In the genomic region with DNA sequence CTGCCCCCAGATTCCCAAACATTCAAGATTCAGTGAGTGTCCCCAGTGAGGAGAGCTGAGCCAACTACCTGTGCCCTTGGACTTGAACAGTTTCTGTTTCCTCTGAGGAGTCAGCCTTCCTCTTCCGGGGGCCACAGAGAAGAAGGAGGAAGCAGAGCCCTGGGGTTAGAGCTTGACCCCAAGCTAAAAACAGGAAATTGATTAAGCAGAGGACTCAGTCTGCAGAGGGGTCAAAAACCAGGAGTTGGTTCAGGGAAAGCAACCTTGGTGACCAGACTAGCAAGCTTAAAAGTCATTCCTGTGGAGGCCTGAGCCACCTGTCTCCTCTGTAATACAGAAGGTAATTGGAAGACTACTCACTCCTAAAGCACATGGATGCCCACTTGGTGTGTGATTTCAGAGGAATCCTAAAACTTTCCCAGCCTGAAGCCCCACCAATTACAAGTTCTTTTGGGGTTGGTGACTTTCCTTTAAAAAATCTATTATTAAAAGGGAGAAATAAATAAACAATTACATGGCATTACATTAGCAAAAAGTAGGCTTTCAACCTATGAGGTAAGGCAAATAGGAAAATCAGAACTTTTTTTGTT, we compare ENCODE assay signal across 1 cellular context.
TF ChIP-seq lines count a peak whose summit lies in the region.

No MANE protein-coding gene starts in this region.

TF ChIP-seq in HepG2, 621 proteins besides CTCF, POLR2A, EP300 and RAD21 (continued from another document and continues in another):
- peak; percentile 88 for TF ChIP-seq NR2F6 (IDR thresholded peaks at IDR 0.05)
- TF ChIP-seq NR2F6 (CRISPR knock-in tag; IDR thresholded peaks at IDR 0.05): peak; percentile 92
- peak; percentile 99 for TF ChIP-seq MED1 (CRISPR knock-in tag; IDR thresholded peaks at IDR 0.05)
- TF ChIP-seq NR1H2 (CRISPR knock-in tag; IDR thresholded peaks at IDR 0.05; ENCODE audit: borderline replicate concordance, low read depth): no peak
- peak; percentile 78 for TF ChIP-seq RXRB (CRISPR knock-in tag; IDR thresholded peaks at IDR 0.05; ENCODE audit: borderline replicate concordance)
- no peak for TF ChIP-seq ETS1 (CRISPR knock-in tag; IDR thresholded peaks at IDR 0.05)
- TF ChIP-seq, protein P1, sequence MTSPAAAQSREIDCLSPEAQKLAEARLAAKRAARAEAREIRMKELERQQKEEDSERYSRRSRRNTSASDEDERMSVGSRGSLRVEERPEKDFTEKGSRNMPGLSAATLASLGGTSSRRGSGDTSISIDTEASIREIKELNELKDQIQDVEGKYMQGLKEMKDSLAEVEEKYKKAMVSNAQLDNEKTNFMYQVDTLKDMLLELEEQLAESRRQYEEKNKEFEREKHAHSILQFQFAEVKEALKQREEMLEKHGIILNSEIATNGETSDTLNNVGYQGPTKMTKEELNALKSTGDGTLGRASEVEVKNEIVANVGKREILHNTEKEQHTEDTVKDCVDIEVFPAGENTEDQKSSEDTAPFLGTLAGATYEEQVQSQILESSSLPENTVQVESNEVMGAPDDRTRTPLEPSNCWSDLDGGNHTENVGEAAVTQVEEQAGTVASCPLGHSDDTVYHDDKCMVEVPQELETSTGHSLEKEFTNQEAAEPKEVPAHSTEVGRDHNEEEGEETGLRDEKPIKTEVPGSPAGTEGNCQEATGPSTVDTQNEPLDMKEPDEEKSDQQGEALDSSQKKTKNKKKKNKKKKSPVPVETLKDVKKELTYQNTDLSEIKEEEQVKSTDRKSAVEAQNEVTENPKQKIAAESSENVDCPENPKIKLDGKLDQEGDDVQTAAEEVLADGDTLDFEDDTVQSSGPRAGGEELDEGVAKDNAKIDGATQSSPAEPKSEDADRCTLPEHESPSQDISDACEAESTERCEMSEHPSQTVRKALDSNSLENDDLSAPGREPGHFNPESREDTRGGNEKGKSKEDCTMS (CRISPR knock-in tag; conservative IDR thresholded peaks at IDR 0.05): no peak
- TF ChIP-seq RORA (CRISPR knock-in tag; IDR thresholded peaks at IDR 0.05): no peak
- peak; percentile 83 for TF ChIP-seq NR2F2 (IDR thresholded peaks at IDR 0.05; ENCODE audit: borderline replicate concordance, low read depth)
- TF ChIP-seq MLLT10 (CRISPR knock-in tag; IDR thresholded peaks at IDR 0.05): no peak
- TF ChIP-seq EED (CRISPR knock-in tag; IDR thresholded peaks at IDR 0.05): no peak
- TF ChIP-seq ZNF558 (CRISPR knock-in tag; IDR thresholded peaks at IDR 0.05; ENCODE audit: borderline replicate concordance): no peak
- no peak for TF ChIP-seq ZNF737 (CRISPR knock-in tag; IDR thresholded peaks at IDR 0.05; ENCODE audit: borderline replicate concordance)
- TF ChIP-seq, protein P2, sequence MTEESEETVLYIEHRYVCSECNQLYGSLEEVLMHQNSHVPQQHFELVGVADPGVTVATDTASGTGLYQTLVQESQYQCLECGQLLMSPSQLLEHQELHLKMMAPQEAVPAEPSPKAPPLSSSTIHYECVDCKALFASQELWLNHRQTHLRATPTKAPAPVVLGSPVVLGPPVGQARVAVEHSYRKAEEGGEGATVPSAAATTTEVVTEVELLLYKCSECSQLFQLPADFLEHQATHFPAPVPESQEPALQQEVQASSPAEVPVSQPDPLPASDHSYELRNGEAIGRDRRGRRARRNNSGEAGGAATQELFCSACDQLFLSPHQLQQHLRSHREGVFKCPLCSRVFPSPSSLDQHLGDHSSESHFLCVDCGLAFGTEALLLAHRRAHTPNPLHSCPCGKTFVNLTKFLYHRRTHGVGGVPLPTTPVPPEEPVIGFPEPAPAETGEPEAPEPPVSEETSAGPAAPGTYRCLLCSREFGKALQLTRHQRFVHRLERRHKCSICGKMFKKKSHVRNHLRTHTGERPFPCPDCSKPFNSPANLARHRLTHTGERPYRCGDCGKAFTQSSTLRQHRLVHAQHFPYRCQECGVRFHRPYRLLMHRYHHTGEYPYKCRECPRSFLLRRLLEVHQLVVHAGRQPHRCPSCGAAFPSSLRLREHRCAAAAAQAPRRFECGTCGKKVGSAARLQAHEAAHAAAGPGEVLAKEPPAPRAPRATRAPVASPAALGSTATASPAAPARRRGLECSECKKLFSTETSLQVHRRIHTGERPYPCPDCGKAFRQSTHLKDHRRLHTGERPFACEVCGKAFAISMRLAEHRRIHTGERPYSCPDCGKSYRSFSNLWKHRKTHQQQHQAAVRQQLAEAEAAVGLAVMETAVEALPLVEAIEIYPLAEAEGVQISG (CRISPR knock-in tag; IDR thresholded peaks at IDR 0.05): peak; percentile 60
- TF ChIP-seq ZNF570 (CRISPR knock-in tag; IDR thresholded peaks at IDR 0.05; ENCODE audit: borderline replicate concordance): no peak
- no peak for TF ChIP-seq HNRNPL (IDR thresholded peaks at IDR 0.05; ENCODE audit: low read depth, low read length)
- TF ChIP-seq ZNF569 (CRISPR knock-in tag; IDR thresholded peaks at IDR 0.05; ENCODE audit: borderline replicate concordance): no peak
- TF ChIP-seq, protein P3, sequence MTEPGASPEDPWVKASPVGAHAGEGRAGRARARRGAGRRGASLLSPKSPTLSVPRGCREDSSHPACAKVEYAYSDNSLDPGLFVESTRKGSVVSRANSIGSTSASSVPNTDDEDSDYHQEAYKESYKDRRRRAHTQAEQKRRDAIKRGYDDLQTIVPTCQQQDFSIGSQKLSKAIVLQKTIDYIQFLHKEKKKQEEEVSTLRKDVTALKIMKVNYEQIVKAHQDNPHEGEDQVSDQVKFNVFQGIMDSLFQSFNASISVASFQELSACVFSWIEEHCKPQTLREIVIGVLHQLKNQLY (CRISPR knock-in tag; IDR thresholded peaks at IDR 0.05): 0 out of 2 replicates have a peak, but pooled peaks have one; percentile 27
- no peak for TF ChIP-seq PHF20 (CRISPR knock-in tag; IDR thresholded peaks at IDR 0.05)
- TF ChIP-seq, protein P4, sequence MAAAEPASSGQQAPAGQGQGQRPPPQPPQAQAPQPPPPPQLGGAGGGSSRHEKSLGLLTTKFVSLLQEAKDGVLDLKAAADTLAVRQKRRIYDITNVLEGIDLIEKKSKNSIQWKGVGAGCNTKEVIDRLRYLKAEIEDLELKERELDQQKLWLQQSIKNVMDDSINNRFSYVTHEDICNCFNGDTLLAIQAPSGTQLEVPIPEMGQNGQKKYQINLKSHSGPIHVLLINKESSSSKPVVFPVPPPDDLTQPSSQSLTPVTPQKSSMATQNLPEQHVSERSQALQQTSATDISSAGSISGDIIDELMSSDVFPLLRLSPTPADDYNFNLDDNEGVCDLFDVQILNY (CRISPR knock-in tag; conservative IDR thresholded peaks at IDR 0.05): no peak
- TF ChIP-seq SNRNP70 (IDR thresholded peaks at IDR 0.05; ENCODE audit: low read depth, low read length): no peak
- TF ChIP-seq, protein P5, sequence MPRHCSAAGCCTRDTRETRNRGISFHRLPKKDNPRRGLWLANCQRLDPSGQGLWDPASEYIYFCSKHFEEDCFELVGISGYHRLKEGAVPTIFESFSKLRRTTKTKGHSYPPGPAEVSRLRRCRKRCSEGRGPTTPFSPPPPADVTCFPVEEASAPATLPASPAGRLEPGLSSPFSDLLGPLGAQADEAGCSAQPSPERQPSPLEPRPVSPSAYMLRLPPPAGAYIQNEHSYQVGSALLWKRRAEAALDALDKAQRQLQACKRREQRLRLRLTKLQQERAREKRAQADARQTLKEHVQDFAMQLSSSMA (CRISPR knock-in tag; IDR thresholded peaks at IDR 0.05): peak; percentile 57; the same call in 1 of the 2 replicates
- TF ChIP-seq HOXA9 (CRISPR knock-in tag; IDR thresholded peaks at IDR 0.05; ENCODE audit: borderline replicate concordance): no peak
- TF ChIP-seq MIXL1 (CRISPR knock-in tag; IDR thresholded peaks at IDR 0.05): peak; percentile 85
- peak; percentile 72; the same call in 1 of the 2 replicates for TF ChIP-seq BRD4 (CRISPR knock-in tag; IDR thresholded peaks at IDR 0.05)
- 0 out of 2 replicates have a peak, but pooled peaks have one; percentile 63 for TF ChIP-seq ELF4 (CRISPR knock-in tag; IDR thresholded peaks at IDR 0.05; ENCODE audit: borderline replicate concordance)
- no peak for TF ChIP-seq HNRNPLL (IDR thresholded peaks at IDR 0.05; ENCODE audit: low read depth, low read length, poor library complexity, severe bottlenecking)
- TF ChIP-seq ZNF616 (CRISPR knock-in tag; IDR thresholded peaks at IDR 0.05; ENCODE audit: low read depth): no peak
- TF ChIP-seq, protein P6, sequence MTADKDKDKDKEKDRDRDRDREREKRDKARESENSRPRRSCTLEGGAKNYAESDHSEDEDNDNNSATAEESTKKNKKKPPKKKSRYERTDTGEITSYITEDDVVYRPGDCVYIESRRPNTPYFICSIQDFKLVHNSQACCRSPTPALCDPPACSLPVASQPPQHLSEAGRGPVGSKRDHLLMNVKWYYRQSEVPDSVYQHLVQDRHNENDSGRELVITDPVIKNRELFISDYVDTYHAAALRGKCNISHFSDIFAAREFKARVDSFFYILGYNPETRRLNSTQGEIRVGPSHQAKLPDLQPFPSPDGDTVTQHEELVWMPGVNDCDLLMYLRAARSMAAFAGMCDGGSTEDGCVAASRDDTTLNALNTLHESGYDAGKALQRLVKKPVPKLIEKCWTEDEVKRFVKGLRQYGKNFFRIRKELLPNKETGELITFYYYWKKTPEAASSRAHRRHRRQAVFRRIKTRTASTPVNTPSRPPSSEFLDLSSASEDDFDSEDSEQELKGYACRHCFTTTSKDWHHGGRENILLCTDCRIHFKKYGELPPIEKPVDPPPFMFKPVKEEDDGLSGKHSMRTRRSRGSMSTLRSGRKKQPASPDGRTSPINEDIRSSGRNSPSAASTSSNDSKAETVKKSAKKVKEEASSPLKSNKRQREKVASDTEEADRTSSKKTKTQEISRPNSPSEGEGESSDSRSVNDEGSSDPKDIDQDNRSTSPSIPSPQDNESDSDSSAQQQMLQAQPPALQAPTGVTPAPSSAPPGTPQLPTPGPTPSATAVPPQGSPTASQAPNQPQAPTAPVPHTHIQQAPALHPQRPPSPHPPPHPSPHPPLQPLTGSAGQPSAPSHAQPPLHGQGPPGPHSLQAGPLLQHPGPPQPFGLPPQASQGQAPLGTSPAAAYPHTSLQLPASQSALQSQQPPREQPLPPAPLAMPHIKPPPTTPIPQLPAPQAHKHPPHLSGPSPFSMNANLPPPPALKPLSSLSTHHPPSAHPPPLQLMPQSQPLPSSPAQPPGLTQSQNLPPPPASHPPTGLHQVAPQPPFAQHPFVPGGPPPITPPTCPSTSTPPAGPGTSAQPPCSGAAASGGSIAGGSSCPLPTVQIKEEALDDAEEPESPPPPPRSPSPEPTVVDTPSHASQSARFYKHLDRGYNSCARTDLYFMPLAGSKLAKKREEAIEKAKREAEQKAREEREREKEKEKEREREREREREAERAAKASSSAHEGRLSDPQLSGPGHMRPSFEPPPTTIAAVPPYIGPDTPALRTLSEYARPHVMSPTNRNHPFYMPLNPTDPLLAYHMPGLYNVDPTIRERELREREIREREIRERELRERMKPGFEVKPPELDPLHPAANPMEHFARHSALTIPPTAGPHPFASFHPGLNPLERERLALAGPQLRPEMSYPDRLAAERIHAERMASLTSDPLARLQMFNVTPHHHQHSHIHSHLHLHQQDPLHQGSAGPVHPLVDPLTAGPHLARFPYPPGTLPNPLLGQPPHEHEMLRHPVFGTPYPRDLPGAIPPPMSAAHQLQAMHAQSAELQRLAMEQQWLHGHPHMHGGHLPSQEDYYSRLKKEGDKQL (CRISPR knock-in tag; IDR thresholded peaks at IDR 0.05; ENCODE audit: low read depth): peak; percentile 45; the same call in 1 of the 2 replicates
- TF ChIP-seq, protein P7, sequence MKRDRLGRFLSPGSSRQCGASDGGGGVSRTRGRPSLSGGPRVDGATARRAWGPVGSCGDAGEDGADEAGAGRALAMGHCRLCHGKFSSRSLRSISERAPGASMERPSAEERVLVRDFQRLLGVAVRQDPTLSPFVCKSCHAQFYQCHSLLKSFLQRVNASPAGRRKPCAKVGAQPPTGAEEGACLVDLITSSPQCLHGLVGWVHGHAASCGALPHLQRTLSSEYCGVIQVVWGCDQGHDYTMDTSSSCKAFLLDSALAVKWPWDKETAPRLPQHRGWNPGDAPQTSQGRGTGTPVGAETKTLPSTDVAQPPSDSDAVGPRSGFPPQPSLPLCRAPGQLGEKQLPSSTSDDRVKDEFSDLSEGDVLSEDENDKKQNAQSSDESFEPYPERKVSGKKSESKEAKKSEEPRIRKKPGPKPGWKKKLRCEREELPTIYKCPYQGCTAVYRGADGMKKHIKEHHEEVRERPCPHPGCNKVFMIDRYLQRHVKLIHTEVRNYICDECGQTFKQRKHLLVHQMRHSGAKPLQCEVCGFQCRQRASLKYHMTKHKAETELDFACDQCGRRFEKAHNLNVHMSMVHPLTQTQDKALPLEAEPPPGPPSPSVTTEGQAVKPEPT (CRISPR knock-in tag; IDR thresholded peaks at IDR 0.05; ENCODE audit: low read depth): no peak
- TF ChIP-seq SP2 (CRISPR knock-in tag; IDR thresholded peaks at IDR 0.05): no peak
- TF ChIP-seq EZH2 (conservative IDR thresholded peaks at IDR 0.05; ENCODE audit: low read depth, low read length): no peak
- no peak for TF ChIP-seq ZC3H4 (CRISPR knock-in tag; IDR thresholded peaks at IDR 0.05; ENCODE audit: borderline replicate concordance)
- TF ChIP-seq SRY (CRISPR knock-in tag; IDR thresholded peaks at IDR 0.05): no peak; the same call in 1 of the 2 replicates
- no peak for TF ChIP-seq ZNF543 (CRISPR knock-in tag; IDR thresholded peaks at IDR 0.05)
- no peak for TF ChIP-seq LCORL (IDR thresholded peaks at IDR 0.05)
- TF ChIP-seq LCORL (CRISPR knock-in tag; IDR thresholded peaks at IDR 0.05): no peak
- 0 out of 2 replicates have a peak, but pooled peaks have one; percentile 36 for TF ChIP-seq ZNF557 (CRISPR knock-in tag; IDR thresholded peaks at IDR 0.05)
- TF ChIP-seq GPN1 (CRISPR knock-in tag; IDR thresholded peaks at IDR 0.05; ENCODE audit: borderline replicate concordance): no peak
- TF ChIP-seq MZF1 (CRISPR knock-in tag; IDR thresholded peaks at IDR 0.05; ENCODE audit: borderline replicate concordance): no peak
